In genomic region chr2:39851691-39852110, GRCh38 we compare ENCODE assay signal across 8 cellular contexts.
DNase-seq lines count a peak whose midpoint lies in the region; ATAC-seq and TF ChIP-seq lines count a peak whose summit lies in the region.

No MANE protein-coding gene starts in this region.

- H3K4me3 Mint-ChIP-seq in activated CD8-positive, alpha-beta memory T cell treated with anti-CD3 and anti-CD28 coated beads, Interleukin-2, amount 10 ng/mL, durations not matched to agents 7 days and 5 days = no peak overlapping the region
- no peak overlapping the region for H3K4me3 Mint-ChIP-seq in endothelial cell (ENCODE audit: unreplicated experiment)

- peak; percentile 44 for ATAC-seq in GM18508 (IDR thresholded peaks at IDR 0.05; ENCODE audit: insufficient read depth, unreplicated experiment)
- no peak for ATAC-seq in activated CD8-positive, alpha-beta memory T cell treated with anti-CD3 and anti-CD28 coated beads, Interleukin-2, amount 10 ng/mL, durations not matched to agents 7 days and 5 days

- CTCF ChIA-PET in activated CD8-positive, alpha-beta memory T cell treated with anti-CD3 and anti-CD28 coated beads, Interleukin-2, amount 10 ng/mL, durations not matched to agents 7 days and 5 days (lab: Charles Lee) = interaction anchor here (1.6 kb wide), 1 partner anchor 14 kb away, joined by 6 read pairs; no protein-coding TSS in a partner anchor

- no peaks in the 10 kb centered on the region for H3K27me3 ChIP-seq in H7 (ENCODE audit: control insufficient read depth, insufficient read depth, low read length)

- DNase-seq in H7 (peak; percentile 32), NCI-H146 treated with DMSO at 0.1 percent for 48 hours (lab: John Stamatoyannopoulos, UW; ENCODE audit: unreplicated experiment) (peak; percentile 48), iris pigment epithelial cell (ENCODE audit: low read depth) (peak; percentile 56), DMS79 treated with DMSO at 0.1 percent for 48 hours (lab: John Stamatoyannopoulos, UW) (no peak), endothelial cell (ENCODE audit: low spot score) (no peak)
- no peak for DNase-seq in activated CD8-positive, alpha-beta memory T cell treated with anti-CD3 and anti-CD28 coated beads, Interleukin-2, amount 10 ng/mL, durations not matched to agents 7 days and 5 days
- DNase-seq in activated naive CD4-positive, alpha-beta T cell treated with Interleukin-2 at 50 U/mL for 16 hours = no peak

- H3K27ac Mint-ChIP-seq in activated CD8-positive, alpha-beta memory T cell treated with anti-CD3 and anti-CD28 coated beads, Interleukin-2, amount 10 ng/mL, durations not matched to agents 7 days and 5 days = no peak overlapping the region
- H3K27ac Mint-ChIP-seq in endothelial cell (ENCODE audit: unreplicated experiment) = no peak overlapping the region

- peaks cover 34% of the 10 kb centered on the region for H3K27me3 Mint-ChIP-seq in activated CD8-positive, alpha-beta memory T cell treated with anti-CD3 and anti-CD28 coated beads, Interleukin-2, amount 10 ng/mL, durations not matched to agents 7 days and 5 days
- no peaks in the 10 kb centered on the region for H3K27me3 Mint-ChIP-seq in endothelial cell (ENCODE audit: unreplicated experiment)

- no peaks in the 10 kb centered on the region for H3K36me3 Mint-ChIP-seq in activated CD8-positive, alpha-beta memory T cell treated with anti-CD3 and anti-CD28 coated beads, Interleukin-2, amount 10 ng/mL, durations not matched to agents 7 days and 5 days
- H3K36me3 Mint-ChIP-seq in endothelial cell (ENCODE audit: low read depth, unreplicated experiment) = no peaks in the 10 kb centered on the region

- no peak overlapping the region for H3K4me3 ChIP-seq in H7 (ENCODE audit: insufficient read depth, low read depth, low read length)

- H3K36me3 ChIP-seq in H7 (replicated peaks; ENCODE audit: control insufficient read depth, insufficient read depth, low read length) = no peaks in the 10 kb centered on the region

- H3K9me3 Mint-ChIP-seq in activated CD8-positive, alpha-beta memory T cell treated with anti-CD3 and anti-CD28 coated beads, Interleukin-2, amount 10 ng/mL, durations not matched to agents 7 days and 5 days (ENCODE audit: low read depth) = no peaks in the 10 kb centered on the region
- H3K9me3 Mint-ChIP-seq in endothelial cell (ENCODE audit: unreplicated experiment) = no peaks in the 10 kb centered on the region

- H3K4me1 Mint-ChIP-seq in activated CD8-positive, alpha-beta memory T cell treated with anti-CD3 and anti-CD28 coated beads, Interleukin-2, amount 10 ng/mL, durations not matched to agents 7 days and 5 days = peaks cover 8% of the 10 kb centered on the region
- peaks cover 17% of the 10 kb centered on the region for H3K4me1 Mint-ChIP-seq in endothelial cell (ENCODE audit: unreplicated experiment)

- no peak for TF ChIP-seq CTCF in endothelial cell (IDR thresholded peaks at IDR 0.05; ENCODE audit: unreplicated experiment)

Comparison
In these comparisons a context has a peak if more than half of its experiments do, and no peak if none do; other contexts are left out.
1. DNase-seq: peak in H7 (single experiment), NCI-H146 treated with DMSO at 0.1 percent for 48 hours (single experiment) and iris pigment epithelial cell (single experiment); none in DMS79 treated with DMSO at 0.1 percent for 48 hours (single experiment), activated CD8-positive, alpha-beta memory T cell treated with anti-CD3 and anti-CD28 coated beads, Interleukin-2, amount 10 ng/mL, durations not matched to agents 7 days and 5 days (single experiment), endothelial cell (single experiment) and activated naive CD4-positive, alpha-beta T cell treated with Interleukin-2 at 50 U/mL for 16 hours (single experiment).